12 cellular contexts compared by ENCODE assay signal in genomic region chr16:69522732-69523404, GRCh38. TPM values are rescaled to one million over a fixed set of nuclear protein-coding genes. Genes with fewer than 3 reads are reported as not detected.
DNase-seq lines count a peak whose midpoint lies in the region; ATAC-seq, FAIRE-seq and TF ChIP-seq lines count a peak whose summit lies in the region.
"Had no signal": no experiment of that assay in that cellular context is flagged by ENCODE, and none has a peak within 500 bp of the region (broad histone marks: within the 10 kb centered on the region; RNA-seq: fewer than 3 reads in every experiment).

No MANE protein-coding gene starts in this region.

- peak overlapping the region; percentile 52 for H3K27ac Mint-ChIP-seq in activated naive CD4-positive, alpha-beta T cell treated with anti-CD3 and anti-CD28 coated beads, Interleukin-2, amount 50 U/mL, for 24 hours
- H3K27ac Mint-ChIP-seq in stimulated activated effector memory CD8-positive, alpha-beta T cell treated with anti-CD3 and anti-CD28 coated beads, Interleukin-12 subunit alpha, Interleukin-12 subunit beta, amount 100 ng/mL, for 72 hours = peak overlapping the region; percentile 90
- H3K27ac Mint-ChIP-seq: T-cell had no signal

- RAD21 ChIA-PET in GM12878 (lab: Charles Lee; ENCODE audit: unreplicated experiment) = interaction anchor here (0.7 kb wide), 1 partner anchor 87 kb away, joined by 4 read pairs; no protein-coding TSS in a partner anchor

- no peaks in the 10 kb centered on the region; the same call in 2 of the 3 replicates for H3K9me3 ChIP-seq in GM12878 (replicated peaks; ENCODE audit: control insufficient read depth, insufficient read depth, low read length)
- H3K9me3 ChIP-seq: stomach had no signal

- BruUV-seq in GM12878 (replicated peaks; lab: Mats Ljungman, UMichigan) = no TSS peak

- FAIRE-seq in GM12878 (lab: Jason Lieb, UNC) = no peak

- CTCF ChIA-PET in GM12878 (lab: Yijun Ruan, JAX) = interaction anchor here (0.6 kb wide), 1 partner anchor 341 kb away, joined by 3 read pairs; no protein-coding TSS in a partner anchor

- H3K27me3 Mint-ChIP-seq in activated naive CD4-positive, alpha-beta T cell treated with anti-CD3 and anti-CD28 coated beads, Interleukin-2, amount 50 U/mL, for 24 hours = no peaks in the 10 kb centered on the region
- H3K27me3 Mint-ChIP-seq: natural killer cell treated with Interleukin-12 subunit alpha and Interleukin-12 subunit beta and Interleukin-15 and Interleukin-18, amount 100 ng/mL, for 72 hours; T-cell had no signal

- TF ChIP-seq CTCF in GM12878 (IDR thresholded peaks at IDR 0.05 in 2 of 3, conservative IDR thresholded peaks at IDR 0.05 in 1 of 3; ENCODE audit: control insufficient read depth in 2 of 3, extremely low read depth in 1 of 3, insufficient read depth in 1 of 3, low read depth in 3 of 3, low read length in 3 of 3) = no peak

- peak; percentile 25; the same call in 1 of the 3 replicates for ATAC-seq in GM12878
- ATAC-seq in stimulated activated effector memory CD8-positive, alpha-beta T cell treated with anti-CD3 and anti-CD28 coated beads, Interleukin-12 subunit alpha, Interleukin-12 subunit beta, amount 100 ng/mL, for 72 hours = no peak
- ATAC-seq: natural killer cell treated with Interleukin-12 subunit alpha and Interleukin-12 subunit beta and Interleukin-15 and Interleukin-18, amount 100 ng/mL, for 72 hours; T-cell had no signal

- no peak overlapping the region for H3K9ac ChIP-seq in GM12878 (ENCODE audit: control insufficient read depth, insufficient read depth, low read length)

- peaks cover 26% of the 10 kb centered on the region for H3K4me1 ChIP-seq in GM12878 (ENCODE audit: control insufficient read depth, insufficient read depth, low read length)

- H3K36me3 ChIP-seq in GM12878 (ENCODE audit: control insufficient read depth in 2 of 2, insufficient read depth in 2 of 2, low read length in 1 of 2) = no peaks in the 10 kb centered on the region
- H3K36me3 ChIP-seq: stomach had no signal

- H4K20me1 ChIP-seq in GM12878 (ENCODE audit: control insufficient read depth, insufficient read depth) = no peaks in the 10 kb centered on the region

- no peak overlapping the region for H3K27ac ChIP-seq in GM12878 (ENCODE audit: control insufficient read depth, insufficient read depth)
- H3K27ac ChIP-seq: stomach had no signal

- no peak overlapping the region; the same call in 1 of the 2 replicates for H2AFZ ChIP-seq in GM12878 (ENCODE audit: control insufficient read depth, low read depth, low read length)

- SMC1A ChIA-PET in GM12878 (lab: Charles Lee; ENCODE audit: uncharacterized antibody, unreplicated experiment) = interaction anchor here (0.8 to 1.5 kb wide), 2 partner anchors 16 to 92 kb away, joined by 3 to 4 read pairs; no protein-coding TSS in a partner anchor

- no peaks in the 10 kb centered on the region for H3K36me3 Mint-ChIP-seq in activated naive CD4-positive, alpha-beta T cell treated with anti-CD3 and anti-CD28 coated beads, Interleukin-2, amount 50 U/mL, for 24 hours
- H3K36me3 Mint-ChIP-seq in stimulated activated effector memory CD8-positive, alpha-beta T cell treated with anti-CD3 and anti-CD28 coated beads, Interleukin-12 subunit alpha, Interleukin-12 subunit beta, amount 100 ng/mL, for 72 hours = no peaks in the 10 kb centered on the region
- H3K36me3 Mint-ChIP-seq: natural killer cell treated with Interleukin-12 subunit alpha and Interleukin-12 subunit beta and Interleukin-15 and Interleukin-18, amount 100 ng/mL, for 72 hours; T-cell had no signal

- H3K4me3 Mint-ChIP-seq in activated naive CD4-positive, alpha-beta T cell treated with anti-CD3 and anti-CD28 coated beads, Interleukin-2, amount 50 U/mL, for 24 hours = no peak overlapping the region
- H3K4me3 Mint-ChIP-seq in stimulated activated effector memory CD8-positive, alpha-beta T cell treated with anti-CD3 and anti-CD28 coated beads, Interleukin-12 subunit alpha, Interleukin-12 subunit beta, amount 100 ng/mL, for 72 hours = no peak overlapping the region
- H3K4me3 Mint-ChIP-seq: T-cell had no signal

- TF ChIP-seq RAD21 in GM12878 (IDR thresholded peaks at IDR 0.05; ENCODE audit: insufficient read depth, low read depth, low read length) = no peak

- no peak for TF ChIP-seq EP300 in GM12878 (IDR thresholded peaks at IDR 0.05; ENCODE audit: borderline replicate concordance in 1 of 2, control insufficient read depth in 1 of 2, low read depth in 2 of 2, low read length in 2 of 2)

- no peaks in the 10 kb centered on the region for H3K79me2 ChIP-seq in GM12878 (ENCODE audit: control insufficient read depth, insufficient read depth, low read length)

- H3K4me3 ChIP-seq in GM12878 = no peak overlapping the region
- H3K4me3 ChIP-seq: stomach had no signal

- TF ChIP-seq POLR2A in GM12878 (IDR thresholded peaks at IDR 0.05; ENCODE audit: low read depth, low read length) = no peak

- POLR2A ChIA-PET in GM12878 (lab: Charles Lee) = interaction anchor here (1.0 kb wide), 1 partner anchor 124 kb away, joined by 3 read pairs; no protein-coding TSS in a partner anchor

- H3K4me2 ChIP-seq in GM12878 (ENCODE audit: control insufficient read depth, insufficient read depth) = no peak overlapping the region

- in situ Hi-C loops in GM12878 (cut with MboI) = no loop called here

- H3K9me3 Mint-ChIP-seq in activated naive CD4-positive, alpha-beta T cell treated with anti-CD3 and anti-CD28 coated beads, Interleukin-2, amount 50 U/mL, for 24 hours = no peaks in the 10 kb centered on the region
- no peaks in the 10 kb centered on the region for H3K9me3 Mint-ChIP-seq in stimulated activated effector memory CD8-positive, alpha-beta T cell treated with anti-CD3 and anti-CD28 coated beads, Interleukin-12 subunit alpha, Interleukin-12 subunit beta, amount 100 ng/mL, for 72 hours
- H3K9me3 Mint-ChIP-seq: T-cell had no signal

- H3K4me1 Mint-ChIP-seq in activated naive CD4-positive, alpha-beta T cell treated with anti-CD3 and anti-CD28 coated beads, Interleukin-2, amount 50 U/mL, for 24 hours = peaks cover 7% of the 10 kb centered on the region
- peaks cover 25% of the 10 kb centered on the region for H3K4me1 Mint-ChIP-seq in stimulated activated effector memory CD8-positive, alpha-beta T cell treated with anti-CD3 and anti-CD28 coated beads, Interleukin-12 subunit alpha, Interleukin-12 subunit beta, amount 100 ng/mL, for 72 hours

- DNase-seq in activated naive CD4-positive, alpha-beta T cell treated with anti-CD3 and anti-CD28 coated beads, Interleukin-2, amount 50 U/mL, for 16 hours = no peak
- peak; percentile 17 for DNase-seq in M059J (ENCODE audit: low read depth)
- DNase-seq in GM12878 (ENCODE audit: low read depth, low spot score) = no peak
- DNase-seq in stimulated activated effector memory CD8-positive, alpha-beta T cell treated with anti-CD3 and anti-CD28 coated beads, Interleukin-12 subunit alpha, Interleukin-12 subunit beta, amount 100 ng/mL, for 72 hours (ENCODE audit: low spot score in 2 of 2) = no peak
- no peak for DNase-seq in activated effector memory CD4-positive, alpha-beta T cell treated with anti-CD3 and anti-CD28 coated beads, Interleukin-2, amount 50 U/mL, for 16 hours
- no peak for DNase-seq in globus pallidus (ENCODE audit: low spot score)
- no peak for DNase-seq in cerebellar nuclear complex (lab: John Stamatoyannopoulos, UW)
- DNase-seq: NCI-H510A treated with DMSO at 0.1 percent for 48 hours, stomach, T-cell had no signal

- no peaks in the 10 kb centered on the region for H3K27me3 ChIP-seq in GM12878 (replicated peaks in 1 of 2; ENCODE audit: control insufficient read depth in 2 of 2, insufficient read depth in 2 of 2, low read length in 1 of 2)
- H3K27me3 ChIP-seq: stomach had no signal

- WGBS in GM12878 (ENCODE audit: insufficient coverage, insufficient replicate concordance, low lambda C conversion rate, missing lambda C conversion rate) = 100% methylated on average over 7 of the region's 7 CpGs

- intact Hi-C loops in GM12878 (cut with micrococcal nuclease; ENCODE audit: unreplicated experiment) = loop anchor here (5.0 kb wide), 2 partner anchors 39 to 56 kb away; no protein-coding TSS in a partner anchor

TF ChIP-seq in GM12878, 131 proteins besides CTCF, POLR2A, EP300 and RAD21 (continues in another document):
- TF ChIP-seq RB1 (IDR thresholded peaks at IDR 0.05; ENCODE audit: borderline replicate concordance) (no peak), POLR2AphosphoS2 (IDR thresholded peaks at IDR 0.05; ENCODE audit: low read depth, low read length) (no peak), RELB (IDR thresholded peaks at IDR 0.05; ENCODE audit: low read depth) (no peak), GATAD2B (conservative IDR thresholded peaks at IDR 0.05; ENCODE audit: low read depth) (no peak)

RNA-seq across cellular contexts. Expression of gene NFAT5, which starts 42.9 kb away (rescaled TPM):
- total RNA-seq in M059J (2014; rRNA removed; shearing (Covaris generic)) = 12.4 and 34.5 TPM in 2 replicates
- total RNA-seq in GM12878 (2013; cell fraction: nucleolus; rRNA removed) = 196 and 208 TPM in 2 replicates
- total RNA-seq in GM12878 (2014; rRNA removed) (12.9 and 14.2 TPM in 2 replicates), GM12878 (2014; rRNA removed; fragmentation: Illumina TruSeq; extraction: Trizol) (17.9 and 19.3 TPM in 2 replicates), GM12878 (2021) (17.8 and 21.4 TPM in 2 replicates)
- 5.0 TPM for polyA plus RNA-seq in GM12878 (2011; ENCODE audit: low read depth)
- polyA plus RNA-seq in GM12878 (2011; rRNA removed) (31.5 and 35.4 TPM in 2 replicates), GM12878 (2014; fragmentation: Illumina TruSeq; extraction: Trizol) (22.3 and 28.2 TPM in 2 replicates), GM12878 (2014; fragmentation: Nextera tagmentation; extraction: Ambion mirVana) (1 to 10 TPM in 1 of 2 experiments, under 1 TPM in 1; 0.58 to 1.9 TPM), GM12878 (2014; rRNA removed) (9.6 and 11.3 TPM in 2 replicates), GM12878 (2016; fragmentation: Nextera tagmentation; extraction: Ambion mirVana) (1 to 10 TPM; 5.2 to 5.5 TPM)
- 9.7 and 12.4 TPM in 2 replicates for polyA plus RNA-seq in GM12878 (2011; cell fraction: cytosol; rRNA removed)
- 40.6 and 48.0 TPM in 2 replicates for polyA plus RNA-seq in GM12878 (2011; cell fraction: nucleus; rRNA removed)
- 7.0 and 8.6 TPM in 2 replicates for polyA plus RNA-seq in GM12878 (2012)
- polyA minus RNA-seq in GM12878 (2011; rRNA and poly(A)+ RNA removed) = 66.6 and 96.6 TPM in 2 replicates
- polyA minus RNA-seq in GM12878 (2011; cell fraction: cytosol; rRNA and poly(A)+ RNA removed) = 19.8 and 23.2 TPM in 2 replicates
- 37.4 and 55.7 TPM in 2 replicates for polyA minus RNA-seq in GM12878 (2011; cell fraction: nucleus; rRNA and poly(A)+ RNA removed)
